8 cellular contexts compared by ENCODE assay signal in the genomic region with DNA sequence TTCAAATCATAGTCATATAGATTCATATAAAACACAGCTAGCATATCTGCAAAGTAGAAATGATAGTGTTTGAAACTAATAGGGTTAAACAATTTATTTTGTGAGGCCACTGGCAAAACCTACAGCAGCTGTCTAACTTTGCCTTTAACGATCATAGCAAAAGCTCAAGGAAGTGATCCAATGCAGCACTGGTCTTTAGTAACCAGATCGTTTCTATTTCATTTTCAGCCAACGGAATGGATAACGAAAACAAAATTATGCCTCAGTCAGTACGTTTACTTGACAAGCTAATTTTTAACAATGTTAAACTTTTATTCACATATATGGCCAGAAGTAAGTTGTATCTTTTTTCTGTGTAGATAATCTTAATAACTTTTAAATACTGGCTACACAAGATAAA. TPM values are rescaled to one million over a fixed set of nuclear protein-coding genes. Genes with fewer than 3 reads are reported as not detected.
DNase-seq lines count a peak whose midpoint lies in the region; ATAC-seq, FAIRE-seq and TF ChIP-seq lines count a peak whose summit lies in the region.

No MANE protein-coding gene starts in this region.

- H3K4me3 ChIP-seq in KMS-11 (IDR thresholded peaks at IDR 0.05; ENCODE audit: insufficient read depth, low read depth, low read length) (no peak overlapping the region), fibroblast of the aortic adventitia (ENCODE audit: low read depth, low read length) (peak overlapping the region; percentile 11), vagina (peak overlapping the region; percentile 10 to 17), lower leg skin (ENCODE audit: low read depth, poor library complexity, severe bottlenecking) (no peak overlapping the region)

- H3K4me2 ChIP-seq in KMS-11 = peak overlapping the region; percentile 7

- peak; percentile 84 for ATAC-seq in GM21381 (IDR thresholded peaks at IDR 0.05; ENCODE audit: unreplicated experiment)

- TF ChIP-seq CTCF in KMS-11 (conservative IDR thresholded peaks at IDR 0.05; ENCODE audit: low read depth, low read length) (no peak), fibroblast of the aortic adventitia (IDR thresholded peaks at IDR 0.05; ENCODE audit: insufficient read depth, low read length) (no peak), vagina (IDR thresholded peaks at IDR 0.05) (no peak), D721Med (IDR thresholded peaks at IDR 0.05; ENCODE audit: insufficient read depth, missing control alignments) (no peak), lower leg skin (IDR thresholded peaks at IDR 0.05) (no peak)

- H3K79me2 ChIP-seq in KMS-11 (ENCODE audit: insufficient read depth, low read depth) = no peaks in the 10 kb centered on the region

- DNase-seq in EL (peak; percentile 43), fibroblast of the aortic adventitia (ENCODE audit: low read depth) (peak; percentile 56), vagina (ENCODE audit: extremely low spot score in 2 of 2) (no peak), D721Med (ENCODE audit: insufficient read length, low spot score) (no peak), lower leg skin (ENCODE audit: low spot score in 2 of 2) (no peak), SIG-M5 (lab: John Stamatoyannopoulos, UW) (no peak)

- no peaks in the 10 kb centered on the region for H4K20me1 ChIP-seq in KMS-11 (ENCODE audit: insufficient read depth)

- TF ChIP-seq POLR2A in vagina (IDR thresholded peaks at IDR 0.05) (no peak), lower leg skin (IDR thresholded peaks at IDR 0.05) (no peak)

- no peaks in the 10 kb centered on the region for H3K9me3 ChIP-seq in vagina

- H3K27ac ChIP-seq in KMS-11 (peak overlapping the region; percentile 9; the same call in 1 of the 2 replicates), vagina (peak overlapping the region; percentile 65)

- no peak for FAIRE-seq in D721Med (lab: Jason Lieb, UNC)

- H3K27me3 ChIP-seq in KMS-11 (ENCODE audit: insufficient read depth, low read depth) = no peaks in the 10 kb centered on the region
- no peaks in the 10 kb centered on the region for H3K27me3 ChIP-seq in vagina

- H3K9ac ChIP-seq in KMS-11 = peak overlapping the region; percentile 5; the same call in 1 of the 2 replicates

- 42% methylated on average over 5 of the region's 5 CpGs for WGBS in lower leg skin, 2 donors

- H2AFZ ChIP-seq in KMS-11 (ENCODE audit: low read depth) = no peak overlapping the region

- peaks cover 53% of the 10 kb centered on the region for H3K4me1 ChIP-seq in KMS-11 (ENCODE audit: low read depth, poor library complexity, severe bottlenecking)
- peaks cover 35% of the 10 kb centered on the region for H3K4me1 ChIP-seq in vagina

- intact Hi-C loops in vagina (cut with DNase I) (no loop called here), lower leg skin (cut with DNase I; ENCODE audit: low total_unique reads) (no loop called here)

- H3K36me3 ChIP-seq in KMS-11 (ENCODE audit: insufficient read depth) = no peaks in the 10 kb centered on the region
- H3K36me3 ChIP-seq in vagina = no peaks in the 10 kb centered on the region

RNA-seq across cellular contexts. Expression of a gene that starts 17.7 kb away (rescaled TPM):
- 4.3 and 19.8 TPM in 2 replicates for total RNA-seq in fibroblast of the aortic adventitia (ENCODE audit: low replicate concordance)
- total RNA-seq in vagina = 8.8 TPM
- 10 to 100 TPM; 10.6 to 15.2 (median 12.5) TPM for total RNA-seq in lower leg skin

Comparison
In these comparisons a context has a peak if more than half of its experiments do, and no peak if none do; other contexts are left out.
1. DNase-seq: peak in EL (single experiment) and fibroblast of the aortic adventitia (single experiment); none in vagina (0 of 2), D721Med (single experiment), lower leg skin (0 of 2) and SIG-M5 (single experiment).
2. H3K4me3 ChIP-seq: peak in fibroblast of the aortic adventitia (single experiment) and vagina (2 of 2); none in KMS-11 (single experiment) and lower leg skin (single experiment).